8 cellular contexts compared by ENCODE assay signal in the genomic region with DNA sequence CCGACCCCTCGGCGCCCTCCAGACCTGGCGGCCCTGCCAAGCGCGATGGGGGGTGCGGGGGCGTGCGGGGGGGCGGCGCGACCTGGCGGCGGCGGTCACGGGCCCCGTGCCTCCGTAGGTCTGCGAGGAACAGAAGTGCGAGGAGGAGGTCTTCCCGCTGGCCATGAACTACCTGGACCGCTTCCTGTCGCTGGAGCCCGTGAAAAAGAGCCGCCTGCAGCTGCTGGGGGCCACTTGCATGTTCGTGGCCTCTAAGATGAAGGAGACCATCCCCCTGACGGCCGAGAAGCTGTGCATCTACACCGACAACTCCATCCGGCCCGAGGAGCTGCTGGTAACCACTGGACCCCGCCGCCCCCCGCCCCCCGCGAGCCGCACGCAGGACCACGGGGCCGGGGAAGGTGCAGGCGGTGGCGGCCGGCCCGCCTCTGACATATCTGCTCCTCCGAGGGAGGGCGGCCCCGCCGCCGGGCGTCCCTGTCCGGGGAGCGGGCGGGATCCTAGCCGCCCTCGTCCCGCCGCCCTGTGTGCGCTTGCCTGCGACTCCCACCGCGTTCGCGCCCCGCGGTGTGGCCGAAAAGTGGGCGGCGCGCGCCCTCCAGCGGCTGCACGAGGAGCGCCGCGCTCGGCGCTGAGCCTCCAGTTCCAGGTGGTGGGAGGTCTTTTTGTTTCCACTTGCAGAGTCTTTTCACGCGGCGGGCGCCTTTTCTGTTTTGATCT. TPM values are rescaled to one million over a fixed set of nuclear protein-coding genes. Genes with fewer than 3 reads are reported as not detected.
DNase-seq lines count a peak whose midpoint lies in the region; ATAC-seq, FAIRE-seq and TF ChIP-seq lines count a peak whose summit lies in the region.

No MANE protein-coding gene starts in this region.

- H3K23ac ChIP-seq in H1 (ENCODE audit: insufficient read length), result no peak overlapping the region

- H3K14ac ChIP-seq in H1 (ENCODE audit: insufficient read length), result no peak overlapping the region

- peak overlapping the region in 1 of 4 experiments; percentile 29; a peak in 3 of 7 replicates for H3K9ac ChIP-seq in H1 (replicated peaks in 1 of 4; ENCODE audit: extremely low read depth in 1 of 4, low read depth in 3 of 4, low read length in 3 of 4)

- no peak overlapping the region for H2AFZ ChIP-seq in H1 (ENCODE audit: low read length)

- no peak overlapping the region for H2AK5ac ChIP-seq in H1 (ENCODE audit: low read depth, low read length)

- H3K27me3 ChIP-seq in H1 (replicated peaks in 1 of 4; ENCODE audit: control insufficient read depth in 3 of 4, extremely low read depth in 1 of 4, insufficient read depth in 3 of 4, low read length in 3 of 4), result peaks cover 0 to 6% (median 2%) of the 10 kb centered on the region in 4 experiments; a peak in 1 of 7 replicates

- peak overlapping the region; percentile 48; the same call in 1 of the 2 replicates for H3K18ac ChIP-seq in H1 (ENCODE audit: extremely low read depth, low read length)

- H3K36me3 ChIP-seq in H1 (ENCODE audit: control insufficient read depth in 2 of 4, insufficient read depth in 4 of 4, low read length in 3 of 4), result peaks cover 15 to 41% (median 29%) of the 10 kb centered on the region in 4 experiments; a peak in 7 of 8 replicates

- peak; percentile 77 for DNase-seq in ELR (ENCODE audit: low read depth)
- peak; percentile 75 for DNase-seq in NCI-H82 (lab: John Stamatoyannopoulos, UW)
- DNase-seq in activated CD8-positive, alpha-beta memory T cell treated with anti-CD3 and anti-CD28 coated beads for 24 hours, result peak; percentile 92
- DNase-seq in H1 (ENCODE audit: low read depth in 1 of 2, low spot score in 2 of 2), result peak in 1 of 2 experiments; percentile 90
- DNase-seq in mesenteric fat pad (ENCODE audit: low spot score), result peak; percentile 95
- DNase-seq in stimulated activated CD8-positive, alpha-beta memory T cell treated with anti-CD3 and anti-CD28 coated beads, Interleukin-12 subunit alpha, Interleukin-12 subunit beta, amount 100 ng/mL, for 24 hours (ENCODE audit: extremely low read depth), result peak; percentile 49
- DNase-seq in HPDE6-E6E7 (ENCODE audit: extremely low spot score), result no peak

- no peak overlapping the region for H4K91ac ChIP-seq in H1 (replicated peaks; ENCODE audit: insufficient read length, low read length)

- H3K56ac ChIP-seq in H1 (replicated peaks; ENCODE audit: insufficient read length, low read depth, low read length), result no peak overlapping the region

- no peak overlapping the region for H3K4ac ChIP-seq in H1 (replicated peaks; ENCODE audit: insufficient read length, low read depth, low read length)

- H3K4me1 ChIP-seq in H1 (replicated peaks in 1 of 4; ENCODE audit: control insufficient read depth in 3 of 4, insufficient read depth in 4 of 4, low read length in 3 of 4), result peaks cover 0 to 9% (median 5%) of the 10 kb centered on the region in 4 experiments; a peak in 5 of 7 replicates

- no peak overlapping the region for H2BK120ac ChIP-seq in H1 (replicated peaks; ENCODE audit: low read depth, low read length)

- H3K9me3 ChIP-seq in H1 (ENCODE audit: insufficient read depth in 2 of 2, low read depth in 1 of 2, low read length in 1 of 2), result no peaks in the 10 kb centered on the region

- WGBS in H1 (ENCODE audit: extremely low coverage in 1 of 2, insufficient coverage in 1 of 2, insufficient read length in 1 of 2, insufficient replicate concordance in 2 of 2, low coverage in 1 of 2, low lambda C conversion rate in 2 of 2, missing lambda C conversion rate in 1 of 2), 2 experiments, result 10% methylated on average over 24 of the region's 81 CpGs; no CpG with 5 or more reads in 1 of the 2 experiments

- no peak overlapping the region for H4K5ac ChIP-seq in H1 (ENCODE audit: insufficient read length, low read depth, low read length)

- H3K23me2 ChIP-seq in H1 (ENCODE audit: low read depth, low read length), result peaks cover 13% of the 10 kb centered on the region; the same call in 1 of the 2 replicates

- TF ChIP-seq EP300 in H1 (IDR thresholded peaks at IDR 0.05; ENCODE audit: borderline replicate concordance in 1 of 2, low read depth in 2 of 2, low read length in 2 of 2), result no peak

- H3K79me1 ChIP-seq in H1 (ENCODE audit: low read depth, low read length), result peaks cover 6% of the 10 kb centered on the region

- peak in 1 of 2 experiments; percentile 69; a peak in 2 of 3 replicates for TF ChIP-seq POLR2A in H1 (IDR thresholded peaks at IDR 0.05; ENCODE audit: control extremely low read depth in 1 of 2, low read depth in 2 of 2, low read length in 2 of 2)

- H3K4me2 ChIP-seq in H1 (ENCODE audit: insufficient read depth in 1 of 2, low read depth in 2 of 2, low read length in 2 of 2), result peak overlapping the region; percentile 0 to 92

- no peak overlapping the region for H2BK15ac ChIP-seq in H1 (ENCODE audit: low read length)

- peak overlapping the region; percentile 76 for H4K8ac ChIP-seq in H1 (ENCODE audit: extremely low read depth, insufficient read depth, low read length)

- TF ChIP-seq RAD21 in H1 (IDR thresholded peaks at IDR 0.05 in 1 of 2, conservative IDR thresholded peaks at IDR 0.05 in 1 of 2; ENCODE audit: low read depth in 2 of 2, low read length in 2 of 2), result peak; percentile 93 to 98

- H2BK12ac ChIP-seq in H1 (ENCODE audit: low read depth, low read length), result no peak overlapping the region

- CTCF ChIA-PET in H1 (lab: Charles Lee; ENCODE audit: partially characterized antibody), result interaction anchor here (0.7 to 5.5 kb wide), 23 partner anchors 14 to 544 kb away, joined by 3 to 36 read pairs (median 5); a partner anchor contains a TSS

- POLR2A ChIA-PET in H1 (lab: Charles Lee; ENCODE audit: partially characterized antibody), result interaction anchor here (0.6 to 13.2 kb wide), 13 partner anchors 9 to 540 kb away, joined by 3 to 197 read pairs (median 5); a partner anchor contains a TSS

- peaks cover 0 to 34% of the 10 kb centered on the region in 2 experiments; a peak in 2 of 4 replicates for H3K79me2 ChIP-seq in H1 (ENCODE audit: control insufficient read depth in 1 of 2, insufficient read depth in 2 of 2, low read length in 2 of 2)

- H3K4me3 ChIP-seq in H1 (ENCODE audit: extremely low read depth in 1 of 4, insufficient read depth in 2 of 4, low read depth in 3 of 4, low read length in 4 of 4), result peak overlapping the region; percentile 90 to 97 (median 95)

- H3K27ac ChIP-seq in H1 (ENCODE audit: low read depth, low read length), result no peak overlapping the region

- FAIRE-seq in H1 (lab: Jason Lieb, UNC), result no peak

- H2BK5ac ChIP-seq in H1 (ENCODE audit: low read depth, low read length), result no peak overlapping the region

- H2BK20ac ChIP-seq in H1 (ENCODE audit: low read length), result no peak overlapping the region

- peak; percentile 47 for ATAC-seq in HG02763 (IDR thresholded peaks at IDR 0.05; ENCODE audit: unreplicated experiment)

- TF ChIP-seq CTCF in H1 (IDR thresholded peaks at IDR 0.05; ENCODE audit: control extremely low read depth in 1 of 3, insufficient read depth in 1 of 3, low read depth in 1 of 3, low read length in 3 of 3), result peak in 2 of 3 experiments; percentile 91 to 94; a peak in 3 of 4 replicates

- H4K20me1 ChIP-seq in H1 (replicated peaks in 1 of 2; ENCODE audit: control insufficient read depth in 1 of 2, insufficient read depth in 2 of 2, low read length in 2 of 2), result peaks cover 15 to 22% of the 10 kb centered on the region in 2 experiments

TF ChIP-seq in H1, 55 proteins besides CTCF, POLR2A, EP300 and RAD21 (continues in another document):
- TF ChIP-seq, protein P1, sequence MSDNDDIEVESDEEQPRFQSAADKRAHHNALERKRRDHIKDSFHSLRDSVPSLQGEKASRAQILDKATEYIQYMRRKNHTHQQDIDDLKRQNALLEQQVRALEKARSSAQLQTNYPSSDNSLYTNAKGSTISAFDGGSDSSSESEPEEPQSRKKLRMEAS (IDR thresholded peaks at IDR 0.05), result peak; percentile 71
- TF ChIP-seq KDM5A (IDR thresholded peaks at IDR 0.05; ENCODE audit: low read length) (peak; percentile 54; the same call in 1 of the 2 replicates), TAF1 (IDR thresholded peaks at IDR 0.05; ENCODE audit: low read depth, low read length) (0 out of 2 replicates have a peak, but pooled peaks have one; percentile 28), BACH1 (IDR thresholded peaks at IDR 0.05; ENCODE audit: low read length) (peak; percentile 73), KDM4A (IDR thresholded peaks at IDR 0.05; ENCODE audit: low read depth, low read length, severe bottlenecking) (peak; percentile 16), TAF7 (optimal IDR thresholded peaks at IDR 0.05; ENCODE audit: borderline replicate concordance, low read depth, low read length) (no peak), EGR1 (IDR thresholded peaks at IDR 0.05; ENCODE audit: borderline replicate concordance, low read depth, low read length) (peak; percentile 4; the same call in 1 of the 2 replicates), SIN3A (conservative IDR thresholded peaks at IDR 0.05 in 1 of 2, IDR thresholded peaks at IDR 0.05 in 1 of 2; ENCODE audit: low read depth in 1 of 2, low read length in 2 of 2) (peak in 1 of 2 experiments; percentile 33; a peak in 1 of 4 replicates)

RNA-seq across cellular contexts. Expression of a gene that starts 2.1 kb away (rescaled TPM):
- total RNA-seq in H1 (2021; fragmentation: NEBNext Ultra II Directional; extraction: Animal tissue kit (Norgen Biotek cat#: 25700)), result 170 and 172 TPM in 2 replicates
- 64.5 and 156 TPM in 2 replicates for polyA plus RNA-seq in H1 (2011; rRNA removed)
- polyA plus RNA-seq in H1 (2011; cell fraction: cytosol; rRNA removed), result 94.6 TPM
- polyA plus RNA-seq in H1 (2011; cell fraction: nucleus; rRNA removed), result 177 TPM
- 76.2 to 117 TPM (median 80.8 TPM) in 4 replicates for polyA plus RNA-seq in H1 (2012, experiment 1 of 2)
- 26.6 TPM for polyA plus RNA-seq in H1 (2012, experiment 2 of 2)
- polyA plus RNA-seq in H1 (2013, experiment 1 of 2), result 53.6 TPM
- polyA plus RNA-seq in H1 (2013, experiment 2 of 2), result 50.3 TPM
- polyA minus RNA-seq in H1 (2011; rRNA and poly(A)+ RNA removed), result 93.0 and 124 TPM in 2 replicates
- polyA minus RNA-seq in H1 (2011; cell fraction: cytosol; rRNA and poly(A)+ RNA removed), result 168 TPM
- 217 TPM for polyA minus RNA-seq in H1 (2011; cell fraction: nucleus; rRNA and poly(A)+ RNA removed)
- 788 TPM for total RNA-seq in mesenteric fat pad

RNA-seq across cellular contexts. Expression of a gene that starts 32.1 kb away (rescaled TPM):
- 21.0 and 21.3 TPM in 2 replicates for total RNA-seq in H1 (2021; fragmentation: NEBNext Ultra II Directional; extraction: Animal tissue kit (Norgen Biotek cat#: 25700))
- 15.4 and 25.5 TPM in 2 replicates for polyA plus RNA-seq in H1 (2011; rRNA removed)
- polyA plus RNA-seq in H1 (2011; cell fraction: cytosol; rRNA removed), result 23.2 TPM
- 27.7 TPM for polyA plus RNA-seq in H1 (2011; cell fraction: nucleus; rRNA removed)
- 14.4 to 21.4 TPM (median 16.7 TPM) in 4 replicates for polyA plus RNA-seq in H1 (2012, experiment 1 of 2)
- 8.5 TPM for polyA plus RNA-seq in H1 (2012, experiment 2 of 2)
- 13.6 TPM for polyA plus RNA-seq in H1 (2013, experiment 1 of 2)
- 12.2 TPM for polyA plus RNA-seq in H1 (2013, experiment 2 of 2)
- polyA minus RNA-seq in H1 (2011; rRNA and poly(A)+ RNA removed), result 7.5 and 11.1 TPM in 2 replicates
- 5.7 TPM for polyA minus RNA-seq in H1 (2011; cell fraction: cytosol; rRNA and poly(A)+ RNA removed)
- polyA minus RNA-seq in H1 (2011; cell fraction: nucleus; rRNA and poly(A)+ RNA removed), result 18.6 TPM
- total RNA-seq in mesenteric fat pad, result 19.2 TPM
